In genomic region chr18:61569176-61569892, GRCh38 we compare ENCODE assay signal across 11 cellular contexts.
DNase-seq lines count a peak whose midpoint lies in the region; ATAC-seq, FAIRE-seq and TF ChIP-seq lines count a peak whose summit lies in the region.
"Had no signal": no experiment of that assay in that cellular context is flagged by ENCODE, and none has a peak within 500 bp of the region (broad histone marks: within the 10 kb centered on the region; RNA-seq: fewer than 3 reads in every experiment).

No MANE protein-coding gene starts in this region.

- H3K27me3 ChIP-seq in AG04450 (ENCODE audit: control insufficient read depth, insufficient read depth, low read length) (no peaks in the 10 kb centered on the region), bronchial epithelial cell (ENCODE audit: control insufficient read depth, insufficient read depth, low read length) (no peaks in the 10 kb centered on the region)

- ATAC-seq in sciatic nerve (no peak), HG03135 (IDR thresholded peaks at IDR 0.05; ENCODE audit: unreplicated experiment) (no peak)
- ATAC-seq: K562 had no signal

- TF ChIP-seq CTCF in AG04450 (IDR thresholded peaks at IDR 0.05; ENCODE audit: low read depth, low read length) (no peak), bronchial epithelial cell (IDR thresholded peaks at IDR 0.05; ENCODE audit: insufficient read depth, low read length, severe bottlenecking) (no peak)

- no peaks in the 10 kb centered on the region for H3K36me3 ChIP-seq in bronchial epithelial cell (ENCODE audit: control insufficient read depth, insufficient read depth, low read length)

- DNase-seq in AG04450 (ENCODE audit: low read depth, low spot score) = peak; percentile 71
- DNase-seq in HTR-8/SVneo (ENCODE audit: insufficient read length, low spot score) = peak; percentile 22
- peak; percentile 89 for DNase-seq in bronchial epithelial cell (ENCODE audit: low read depth)
- peak; percentile 92 for DNase-seq in iris pigment epithelial cell (ENCODE audit: low read depth)
- no peak for DNase-seq in sciatic nerve (ENCODE audit: low spot score)
- no peak for DNase-seq in NCI-H774 (lab: John Stamatoyannopoulos, UW)
- no peak for DNase-seq in NCI-H2227 (lab: John Stamatoyannopoulos, UW; ENCODE audit: unreplicated experiment)
- DNase-seq: immature natural killer cell had no signal

- H3K27ac ChIP-seq in AG04450 (ENCODE audit: low read depth, low read length) = peak overlapping the region; percentile 86
- H3K27ac ChIP-seq: C4-2B had no signal

- H3K4me3 ChIP-seq in AG04450 (ENCODE audit: low read depth, low read length) (no peak overlapping the region), bronchial epithelial cell (ENCODE audit: low read depth, low read length) (no peak overlapping the region)
- H3K4me3 ChIP-seq: K562 had no signal

- CTCF ChIA-PET in AG04450 (lab: Charles Lee) = interaction anchor here (1.0 to 6.4 kb wide), 2 partner anchors 13 to 562 kb away, joined by 3 to 72 read pairs; no protein-coding TSS in a partner anchor

- intact Hi-C loops in sciatic nerve (cut with DNase I) = no loop called here

- FAIRE-seq in HTR-8/SVneo (lab: Jason Lieb, UNC) (no peak), bronchial epithelial cell (lab: Jason Lieb, UNC) (peak; percentile 64)
- FAIRE-seq: K562 had no signal

- no peaks in the 10 kb centered on the region for H3K9me3 ChIP-seq in AG04450 (ENCODE audit: control insufficient read depth, insufficient read depth, low read length)

- POLR2A ChIA-PET in AG04450 (lab: Yijun Ruan, JAX) = interaction anchor here (1.3 kb wide), 1 partner anchor 37 kb away, joined by 4 read pairs; no protein-coding TSS in a partner anchor

Comparison
In these comparisons a context has a peak if more than half of its experiments do, and no peak if none do; other contexts are left out.
1. DNase-seq: peak in AG04450 (single experiment), HTR-8/SVneo (single experiment), bronchial epithelial cell (single experiment) and iris pigment epithelial cell (single experiment); none in sciatic nerve (single experiment), NCI-H774 (single experiment) and NCI-H2227 (single experiment).